19 cellular contexts compared by ENCODE assay signal in genomic region chr6:3019065-3019464, GRCh38.
"Had no signal": no experiment of that assay in that cellular context is flagged by ENCODE, and none has a peak within 500 bp of the region (broad histone marks: within the 10 kb centered on the region; RNA-seq: fewer than 3 reads in every experiment).

No MANE protein-coding gene starts in this region.

- DNase-seq: activated CD4-positive, alpha-beta T cell treated with anti-CD3 and anti-CD28 coated beads, Interleukin-2, amount 10 ng/mL, durations not matched to agents 7 days and 5 days; activated CD4-positive, CD25-positive, alpha-beta regulatory T cell; activated CD8-positive, alpha-beta memory T cell treated with anti-CD3 and anti-CD28 coated beads, Interleukin-2, amount 10 ng/mL, durations not matched to agents 7 days and 5 days; activated gamma-delta T cell; activated T-cell treated with anti-CD3 and anti-CD28 coated beads, Interleukin-2, amount 50 U/mL, for 24 hours; brain microvascular endothelial cell; cerebellar nuclear complex; dermis blood vessel endothelial cell; hypothalamus; naive thymus-derived CD4-positive, alpha-beta T cell; occipital lobe; right lobe of liver; stimulated activated naive CD4-positive, alpha-beta T cell treated with Interleukin-2 at 50 U/mL for 16 hours; testis; upper lobe of right lung had no signal

- H3K27ac Mint-ChIP-seq: activated CD4-positive, alpha-beta T cell treated with anti-CD3 and anti-CD28 coated beads, Interleukin-2, amount 10 ng/mL, durations not matched to agents 7 days and 5 days; activated CD8-positive, alpha-beta memory T cell treated with anti-CD3 and anti-CD28 coated beads, Interleukin-2, amount 10 ng/mL, durations not matched to agents 7 days and 5 days; progenitor cell of endocrine pancreas had no signal

- H3K4me3 Mint-ChIP-seq: activated CD4-positive, alpha-beta T cell treated with anti-CD3 and anti-CD28 coated beads, Interleukin-2, amount 10 ng/mL, durations not matched to agents 7 days and 5 days; activated CD8-positive, alpha-beta memory T cell treated with anti-CD3 and anti-CD28 coated beads, Interleukin-2, amount 10 ng/mL, durations not matched to agents 7 days and 5 days; activated naive CD8-positive, alpha-beta T cell; activated T-cell treated with anti-CD3 and anti-CD28 coated beads, Interleukin-2, amount 50 U/mL, for 24 hours; naive thymus-derived CD4-positive, alpha-beta T cell; T-helper 1 cell treated with Interleukin-12 subunit alpha and Interleukin-12 subunit beta and Interleukin-4 antibody, amounts not matched to agents 30 μg/mL and 1 μg/mL, for 36 hours had no signal

- H3K9me3 ChIP-seq: right lobe of liver, testis, upper lobe of right lung had no signal

- H3K9me3 Mint-ChIP-seq: activated T-cell treated with anti-CD3 and anti-CD28 coated beads, Interleukin-2, amount 50 U/mL, for 24 hours; naive thymus-derived CD4-positive, alpha-beta T cell; T-helper 1 cell treated with Interleukin-12 subunit alpha and Interleukin-12 subunit beta and Interleukin-4 antibody, amounts not matched to agents 30 μg/mL and 1 μg/mL, for 36 hours had no signal

- H3K27me3 ChIP-seq: brain microvascular endothelial cell, right lobe of liver, testis, upper lobe of right lung had no signal

- H3K4me3 ChIP-seq: lung, right lobe of liver, testis, upper lobe of right lung had no signal

- H3K27ac ChIP-seq: brain microvascular endothelial cell, right lobe of liver, testis, upper lobe of right lung had no signal

- ATAC-seq: activated CD8-positive, alpha-beta memory T cell treated with anti-CD3 and anti-CD28 coated beads, Interleukin-2, amount 10 ng/mL, durations not matched to agents 7 days and 5 days; naive thymus-derived CD4-positive, alpha-beta T cell; right lobe of liver; upper lobe of right lung had no signal

- H3K27me3 Mint-ChIP-seq: activated CD4-positive, alpha-beta T cell treated with anti-CD3 and anti-CD28 coated beads, Interleukin-2, amount 10 ng/mL, durations not matched to agents 7 days and 5 days; activated CD8-positive, alpha-beta memory T cell treated with anti-CD3 and anti-CD28 coated beads, Interleukin-2, amount 10 ng/mL, durations not matched to agents 7 days and 5 days; activated naive CD8-positive, alpha-beta T cell; activated T-cell treated with anti-CD3 and anti-CD28 coated beads, Interleukin-2, amount 50 U/mL, for 24 hours; naive thymus-derived CD4-positive, alpha-beta T cell; progenitor cell of endocrine pancreas had no signal
